ENCODE assay signal across 8 cellular contexts in genomic region chr1:227948493-227949260, GRCh38. TPM values are rescaled to one million over a fixed set of nuclear protein-coding genes. Genes with fewer than 3 reads are reported as not detected.
DNase-seq lines count a peak whose midpoint lies in the region; ATAC-seq and TF ChIP-seq lines count a peak whose summit lies in the region.

No MANE protein-coding gene starts in this region.

- H3K27me3 Mint-ChIP-seq in activated CD4-positive, alpha-beta T cell treated with anti-CD3 and anti-CD28 coated beads, Interleukin-2, amount 10 ng/mL, durations not matched to agents 24 days and 14 days = peaks cover 34% of the 10 kb centered on the region
- peaks cover 30% of the 10 kb centered on the region for H3K27me3 Mint-ChIP-seq in activated T-cell treated with anti-CD3 and anti-CD28 coated beads, Interleukin-2, amount 50 U/mL, for 24 hours
- peaks cover 8 to 16% (median 10%) of the 10 kb centered on the region in 3 donors for H3K27me3 Mint-ChIP-seq in immature natural killer cell (ENCODE audit: low read depth in 3 of 3)

- H3K4me1 ChIP-seq in testis = peaks cover 23% of the 10 kb centered on the region

- H3K27me3 ChIP-seq in testis = no peaks in the 10 kb centered on the region

- H3K4me3 Mint-ChIP-seq in activated CD4-positive, alpha-beta T cell treated with anti-CD3 and anti-CD28 coated beads, Interleukin-2, amount 10 ng/mL, durations not matched to agents 24 days and 14 days = peak overlapping the region; percentile 52
- peak overlapping the region; percentile 61 for H3K4me3 Mint-ChIP-seq in activated T-cell treated with anti-CD3 and anti-CD28 coated beads, Interleukin-2, amount 50 U/mL, for 24 hours
- H3K4me3 Mint-ChIP-seq in immature natural killer cell = peak overlapping the region; percentile 51 to 73 (median 58)

- H3K36me3 Mint-ChIP-seq in activated CD4-positive, alpha-beta T cell treated with anti-CD3 and anti-CD28 coated beads, Interleukin-2, amount 10 ng/mL, durations not matched to agents 24 days and 14 days (ENCODE audit: low read depth) = no peaks in the 10 kb centered on the region
- H3K36me3 Mint-ChIP-seq in activated T-cell treated with anti-CD3 and anti-CD28 coated beads, Interleukin-2, amount 50 U/mL, for 24 hours (ENCODE audit: low read depth) = no peaks in the 10 kb centered on the region
- H3K36me3 Mint-ChIP-seq in immature natural killer cell = no peaks in the 10 kb centered on the region

- ATAC-seq in HG03378 (IDR thresholded peaks at IDR 0.05; ENCODE audit: unreplicated experiment) = no peak

- no peaks in the 10 kb centered on the region for H3K9me3 ChIP-seq in testis

- peak overlapping the region; percentile 50 to 67 for H3K4me3 ChIP-seq in testis

- H3K36me3 ChIP-seq in testis (ENCODE audit: low read depth, missing control alignments) = no peaks in the 10 kb centered on the region

- no peaks in the 10 kb centered on the region for H3K4me1 Mint-ChIP-seq in activated CD4-positive, alpha-beta T cell treated with anti-CD3 and anti-CD28 coated beads, Interleukin-2, amount 10 ng/mL, durations not matched to agents 24 days and 14 days
- peaks cover 12% of the 10 kb centered on the region for H3K4me1 Mint-ChIP-seq in activated T-cell treated with anti-CD3 and anti-CD28 coated beads, Interleukin-2, amount 50 U/mL, for 24 hours (ENCODE audit: low read depth)
- H3K4me1 Mint-ChIP-seq in immature natural killer cell = peaks cover 7 to 12% of the 10 kb centered on the region in 2 donors

- no peak overlapping the region for H3K27ac Mint-ChIP-seq in activated CD4-positive, alpha-beta T cell treated with anti-CD3 and anti-CD28 coated beads, Interleukin-2, amount 10 ng/mL, durations not matched to agents 24 days and 14 days
- H3K27ac Mint-ChIP-seq in activated T-cell treated with anti-CD3 and anti-CD28 coated beads, Interleukin-2, amount 50 U/mL, for 24 hours = no peak overlapping the region
- no peak overlapping the region for H3K27ac Mint-ChIP-seq in immature natural killer cell

- TF ChIP-seq POLR2A in testis (IDR thresholded peaks at IDR 0.05) = no peak

- 17 to 25% methylated on average over 11 to 25 of the region's 25 CpGs for WGBS in testis, 2 donors

- H3K9me3 Mint-ChIP-seq in activated CD4-positive, alpha-beta T cell treated with anti-CD3 and anti-CD28 coated beads, Interleukin-2, amount 10 ng/mL, durations not matched to agents 24 days and 14 days = no peaks in the 10 kb centered on the region
- no peaks in the 10 kb centered on the region for H3K9me3 Mint-ChIP-seq in activated T-cell treated with anti-CD3 and anti-CD28 coated beads, Interleukin-2, amount 50 U/mL, for 24 hours
- H3K9me3 Mint-ChIP-seq in immature natural killer cell = peaks cover 0 to 2% (median 0%) of the 10 kb centered on the region in 6 donors

- TF ChIP-seq CTCF in testis (IDR thresholded peaks at IDR 0.05) = no peak

- intact Hi-C loops in activated CD4-positive, alpha-beta T cell treated with anti-CD3 and anti-CD28 coated beads, Interleukin-2, amount 10 ng/mL, durations not matched to agents 24 days and 14 days (cut with micrococcal nuclease) = loop anchor here (5.0 kb wide), 1 partner anchor 554 kb away; no protein-coding TSS in a partner anchor
- intact Hi-C loops in testis (cut with DNase I; ENCODE audit: low total_unique reads) = loop anchor here (5.0 to 10.0 kb wide), 2 partner anchors 61 to 464 kb away; no protein-coding TSS in a partner anchor

- no peak for DNase-seq in activated CD4-positive, alpha-beta T cell treated with anti-CD3 and anti-CD28 coated beads, Interleukin-2, amount 10 ng/mL, durations not matched to agents 24 days and 14 days
- no peak for DNase-seq in activated CD4-positive, alpha-beta T cell treated with anti-CD3 and anti-CD28 coated beads, Interleukin-2, amount 50 U/mL, for 4 hours
- peak; percentile 35 for DNase-seq in activated T-cell treated with anti-CD3 and anti-CD28 coated beads, Interleukin-2, amount 50 U/mL, for 24 hours
- DNase-seq in immature natural killer cell (no peak), testis (no peak), ecto neural progenitor cell (ENCODE audit: low spot score) (no peak), putamen (ENCODE audit: low spot score) (no peak)

- peak overlapping the region; percentile 59 to 74 for H3K27ac ChIP-seq in testis

RNA-seq across cellular contexts. Expression of gene WNT9A, which starts 0.9 kb away (rescaled TPM):
- total RNA-seq in activated CD4-positive, alpha-beta T cell treated with anti-CD3 and anti-CD28 coated beads, Interleukin-2, amount 10 ng/mL, durations not matched to agents 24 days and 14 days = not detected in 2 replicates
- polyA plus RNA-seq in immature natural killer cell = not detected
- total RNA-seq in testis = 1 to 10 TPM; 3.5 to 4.3 TPM
- 3.1 TPM for polyA plus RNA-seq in testis (ENCODE audit: insufficient read depth, low read depth, low replicate concordance)

RNA-seq across cellular contexts. Expression of gene WNT3A, which starts 58.1 kb away (rescaled TPM):
- total RNA-seq in activated CD4-positive, alpha-beta T cell treated with anti-CD3 and anti-CD28 coated beads, Interleukin-2, amount 10 ng/mL, durations not matched to agents 24 days and 14 days = not detected in 2 replicates
- not detected for polyA plus RNA-seq in immature natural killer cell
- total RNA-seq in testis = under 1 TPM; 0.08 to 0.19 TPM
- 0.13 TPM for polyA plus RNA-seq in testis (ENCODE audit: insufficient read depth, low read depth, low replicate concordance)
